ENCODE assay signal across 8 cellular contexts in genomic region chr19:16573296-16573695, GRCh38. TPM values are rescaled to one million over a fixed set of nuclear protein-coding genes. Genes with fewer than 3 reads are reported as not detected.
DNase-seq lines count a peak whose midpoint lies in the region; ATAC-seq and TF ChIP-seq lines count a peak whose summit lies in the region.

No MANE protein-coding gene starts in this region.

- no peak for TF ChIP-seq CTCF in astrocyte of the spinal cord (IDR thresholded peaks at IDR 0.05; ENCODE audit: low read depth, low read length)
- no peak for TF ChIP-seq CTCF in right lobe of liver (IDR thresholded peaks at IDR 0.05)
- TF ChIP-seq CTCF in tibial artery (IDR thresholded peaks at IDR 0.05): no peak

- peak overlapping the region in 2 of 3 donors; percentile 63 to 86 for H3K27ac ChIP-seq in right lobe of liver
- H3K27ac ChIP-seq in tibial artery: peak overlapping the region; percentile 85 to 86

- whole genome bisulfite sequencing in right lobe of liver (ENCODE audit: insufficient coverage, low coverage, low lambda C conversion rate, missing lambda C conversion rate): 57% methylated on average over 9 of the region's 13 CpGs

- peaks cover 64% of the 10 kb centered on the region for H3K4me1 Mint-ChIP-seq in activated T-cell treated with anti-CD3 and anti-CD28 coated beads, Interleukin-2, amount 50 U/mL, for 24 hours (ENCODE audit: low read depth)

- no peak for TF ChIP-seq POLR2A in right lobe of liver (IDR thresholded peaks at IDR 0.05)

- no peaks in the 10 kb centered on the region for H3K27me3 Mint-ChIP-seq in activated T-cell treated with anti-CD3 and anti-CD28 coated beads, Interleukin-2, amount 50 U/mL, for 24 hours

- peaks cover 80% of the 10 kb centered on the region for H3K36me3 Mint-ChIP-seq in activated T-cell treated with anti-CD3 and anti-CD28 coated beads, Interleukin-2, amount 50 U/mL, for 24 hours (ENCODE audit: low read depth)

- intact Hi-C loops in right lobe of liver (cut with DNase I): loop anchor here in 1 of 2 donors (5.0 kb wide), 1 partner anchor 54 kb away; the partner anchor contains the start of gene MED26
- intact Hi-C loops in tibial artery (cut with DNase I; ENCODE audit: low total_unique reads): loop anchor here (2.0 kb wide), 1 partner anchor 54 kb away; no protein-coding TSS in a partner anchor

- no peak for DNase-seq in activated T-cell treated with anti-CD3 and anti-CD28 coated beads, Interleukin-2, amount 50 U/mL, for 24 hours
- DNase-seq in activated T-cell treated with anti-CD3 and anti-CD28 coated beads, Interleukin-2, amount 50 U/mL, for 1 hour: no peak
- DNase-seq in astrocyte of the spinal cord (ENCODE audit: low read depth, low spot score) (no peak), right lobe of liver (no peak), tibial artery (no peak), medulla oblongata (ENCODE audit: extremely low spot score) (no peak), Kasumi-1 (lab: John Stamatoyannopoulos, UW) (no peak), NCI-H2196 (lab: John Stamatoyannopoulos, UW; ENCODE audit: unreplicated experiment) (no peak)

- H3K4me3 Mint-ChIP-seq in activated T-cell treated with anti-CD3 and anti-CD28 coated beads, Interleukin-2, amount 50 U/mL, for 24 hours: peak overlapping the region; percentile 98

- H3K27me3 ChIP-seq in right lobe of liver (no peaks in the 10 kb centered on the region), tibial artery (no peaks in the 10 kb centered on the region)

- H3K4me3 ChIP-seq in astrocyte of the spinal cord (ENCODE audit: low read depth, low read length) (peak overlapping the region; percentile 88), right lobe of liver (peak overlapping the region; percentile 71 to 92 (median 84)), tibial artery (peak overlapping the region; percentile 70 to 78)

- in situ Hi-C loops in astrocyte of the spinal cord (cut with HindIII; ENCODE audit: low sequenced_read_pairs): no loop called here

- peak overlapping the region; percentile 97 for H3K27ac Mint-ChIP-seq in activated T-cell treated with anti-CD3 and anti-CD28 coated beads, Interleukin-2, amount 50 U/mL, for 24 hours

- H3K9me3 Mint-ChIP-seq in activated T-cell treated with anti-CD3 and anti-CD28 coated beads, Interleukin-2, amount 50 U/mL, for 24 hours: no peaks in the 10 kb centered on the region

- H3K9me3 ChIP-seq in right lobe of liver (no peaks in the 10 kb centered on the region), tibial artery (no peaks in the 10 kb centered on the region)

- H3K4me1 ChIP-seq in right lobe of liver (peaks cover 0 to 38% (median 17%) of the 10 kb centered on the region in 4 donors), tibial artery (peaks cover 0 to 46% (median 36%) of the 10 kb centered on the region in 4 donors)

- ATAC-seq in right lobe of liver: no peak

- peaks cover 0 to 5% (median 2%) of the 10 kb centered on the region in 4 donors for H3K36me3 ChIP-seq in right lobe of liver
- H3K36me3 ChIP-seq in tibial artery: peaks cover 24 to 36% (median 35%) of the 10 kb centered on the region in 3 donors

RNA-seq across cellular contexts. Expression of gene SLC35E1, which starts 1.1 kb away (rescaled TPM):
- 10 to 100 TPM; 17.2 to 27.4 (median 20.1) TPM for total RNA-seq in right lobe of liver

RNA-seq across cellular contexts. Expression of gene CHERP, which starts 31.1 kb away (rescaled TPM):
- total RNA-seq in right lobe of liver: 10 to 100 TPM in 4 of 6 experiments, 1 to 10 TPM in 2; 6.8 to 26.2 (median 20.6) TPM

RNA-seq across cellular contexts. Expression of gene MED26, which starts 54.7 kb away (rescaled TPM):
- 1 to 10 TPM; 3.4 to 5.4 (median 4.4) TPM for total RNA-seq in right lobe of liver
